23 cellular contexts compared by ENCODE assay signal in genomic region chr6:6764764-6765434, GRCh38.
DNase-seq lines count a peak whose midpoint lies in the region; ATAC-seq, FAIRE-seq and TF ChIP-seq lines count a peak whose summit lies in the region.
"Had no signal": no experiment of that assay in that cellular context is flagged by ENCODE, and none has a peak within 500 bp of the region (broad histone marks: within the 10 kb centered on the region; RNA-seq: fewer than 3 reads in every experiment).

No MANE protein-coding gene starts in this region.

- H3K4me1 ChIP-seq in K562 (replicated peaks in 1 of 2; ENCODE audit: control insufficient read depth in 2 of 2, insufficient read depth in 2 of 2, low read length in 2 of 2) = peaks cover 0 to 2% of the 10 kb centered on the region in 2 experiments; a peak in 2 of 5 replicates

- H3K27me3 Mint-ChIP-seq in activated CD4-positive, alpha-beta T cell treated with anti-CD3 and anti-CD28 coated beads, Interleukin-2, amount 10 ng/mL, durations not matched to agents 24 days and 14 days = peaks cover 24% of the 10 kb centered on the region

- no peaks in the 10 kb centered on the region for H3K79me2 ChIP-seq in K562 (ENCODE audit: control insufficient read depth, insufficient read depth, low read length)

- H3K4me1 Mint-ChIP-seq in activated CD4-positive, alpha-beta T cell treated with anti-CD3 and anti-CD28 coated beads, Interleukin-2, amount 10 ng/mL, durations not matched to agents 24 days and 14 days = peaks cover 2% of the 10 kb centered on the region

- no peak overlapping the region for H3K4me3 ChIP-seq in K562
- H3K4me3 ChIP-seq: GM23248 had no signal

- no peak overlapping the region for H3K4me2 ChIP-seq in K562 (ENCODE audit: insufficient read depth, low read length)

- peak overlapping the region; percentile 47 for H2AFZ ChIP-seq in K562 (ENCODE audit: low read depth, low read length)
- H2AFZ ChIP-seq: GM23248 had no signal

- intact Hi-C loops in left cardiac atrium (cut with DNase I) = loop anchor here in 1 of 2 donors (10.0 kb wide), 1 partner anchor 60 kb away; no protein-coding TSS in a partner anchor
- intact Hi-C loops in cardiac septum (cut with DNase I) = no loop called here
- intact Hi-C loops in K562 (cut with micrococcal nuclease) = no loop called here
- intact Hi-C loops in activated CD4-positive, alpha-beta T cell treated with anti-CD3 and anti-CD28 coated beads, Interleukin-2, amount 10 ng/mL, durations not matched to agents 24 days and 14 days (cut with micrococcal nuclease) = no loop called here

- TF ChIP-seq CTCF in K562 (IDR thresholded peaks at IDR 0.05 in 2 of 3, conservative IDR thresholded peaks at IDR 0.05 in 1 of 3; ENCODE audit: insufficient read depth in 2 of 3, low read depth in 1 of 3, low read length in 3 of 3) (no peak), GM10266 (IDR thresholded peaks at IDR 0.05; ENCODE audit: control insufficient read depth, insufficient read depth, low read depth, missing control alignments) (no peak)

- in situ Hi-C loops in K562 (cut with MboI) = no loop called here

- H3K36me3 Mint-ChIP-seq in activated CD4-positive, alpha-beta T cell treated with anti-CD3 and anti-CD28 coated beads, Interleukin-2, amount 10 ng/mL, durations not matched to agents 24 days and 14 days (ENCODE audit: low read depth) = no peaks in the 10 kb centered on the region
- H3K36me3 Mint-ChIP-seq: IgD-negative memory B cell had no signal

- no peak for TF ChIP-seq POLR2A in K562 (conservative IDR thresholded peaks at IDR 0.05)

- TF ChIP-seq EP300 in K562 (IDR thresholded peaks at IDR 0.05; ENCODE audit: low read length) = no peak

- BruUV-seq in K562 (replicated peaks; lab: Mats Ljungman, UMichigan) = no TSS peak

- H3K9me3 Mint-ChIP-seq in activated CD4-positive, alpha-beta T cell treated with anti-CD3 and anti-CD28 coated beads, Interleukin-2, amount 10 ng/mL, durations not matched to agents 24 days and 14 days = no peaks in the 10 kb centered on the region
- H3K9me3 Mint-ChIP-seq: IgD-negative memory B cell had no signal

- no peak overlapping the region for H3K27ac ChIP-seq in K562 (ENCODE audit: extremely low read depth, low read depth, low read length)
- H3K27ac ChIP-seq: GM23248, RWPE1 had no signal

- no peak for TF ChIP-seq RAD21 in K562 (CRISPR knock-in tag; conservative IDR thresholded peaks at IDR 0.05 in 1 of 2, IDR thresholded peaks at IDR 0.05 in 1 of 2)

- no peaks in the 10 kb centered on the region for H3K36me3 ChIP-seq in K562 (ENCODE audit: control insufficient read depth, insufficient read depth, low read length)

- 42% methylated on average over 3 of the region's 3 CpGs for WGBS in K562 (ENCODE audit: insufficient coverage, low coverage, missing lambda C conversion rate)

- H3K27me3 ChIP-seq in K562 (ENCODE audit: control insufficient read depth in 2 of 2, insufficient read depth in 2 of 2, low read length in 2 of 2) = no peaks in the 10 kb centered on the region

- H3K9me3 ChIP-seq in K562 (replicated peaks; ENCODE audit: control insufficient read depth, insufficient read depth, low read depth, low read length) = no peaks in the 10 kb centered on the region

- CTCF ChIA-PET in K562 (lab: Yijun Ruan, JAX; ENCODE audit: low intra/inter-chr PET ratio) = no interaction called here

- no peak overlapping the region for H3K4me3 Mint-ChIP-seq in activated CD4-positive, alpha-beta T cell treated with anti-CD3 and anti-CD28 coated beads, Interleukin-2, amount 10 ng/mL, durations not matched to agents 24 days and 14 days
- H3K4me3 Mint-ChIP-seq: IgD-negative memory B cell had no signal

- ATAC-seq in left cardiac atrium (peak; percentile 59 to 90), K562 (no peak)
- ATAC-seq: HCT116 had no signal

- no peaks in the 10 kb centered on the region for H4K20me1 ChIP-seq in K562 (replicated peaks; ENCODE audit: control insufficient read depth, insufficient read depth, low read length)

- DNase-seq in left cardiac atrium (no peak), cardiac septum (ENCODE audit: low spot score) (no peak), K562 (ENCODE audit: extremely low read depth in 1 of 4, low spot score in 3 of 4) (no peak), myocyte (ENCODE audit: low read depth) (peak; percentile 43), NCI-H2196 treated with DMSO at 0.1 percent for 48 hours (lab: John Stamatoyannopoulos, UW; ENCODE audit: unreplicated experiment) (no peak), GM10266 (ENCODE audit: extremely low spot score) (no peak), inferior parietal cortex (ENCODE audit: extremely low spot score) (no peak)
- no peak for DNase-seq in activated CD4-positive, alpha-beta T cell treated with anti-CD3 and anti-CD28 coated beads, Interleukin-2, amount 10 ng/mL, durations not matched to agents 24 days and 14 days
- DNase-seq: Calu3; DMS79; GM23248; NCI-H1048; NCI-H146; NCI-H2081 treated with DMSO at 0.1 percent for 48 hours; NCI-H345; NCI-H526 treated with DMSO at 0.1 percent for 48 hours; NK-92 treated with Interleukin-12 subunit alpha and Interleukin-12 subunit beta, amount 100 ng/mL, for 24 hours; OCI-M1 had no signal

- no peaks in the 10 kb centered on the region for H3K9me1 ChIP-seq in K562 (ENCODE audit: control insufficient read depth, insufficient read depth, low read length)

- no peak for FAIRE-seq in K562 (lab: Jason Lieb, UNC)
- FAIRE-seq: A204.1, GM12892 had no signal

- no peak overlapping the region for H3K27ac Mint-ChIP-seq in activated CD4-positive, alpha-beta T cell treated with anti-CD3 and anti-CD28 coated beads, Interleukin-2, amount 10 ng/mL, durations not matched to agents 24 days and 14 days

- no peak overlapping the region for H3K9ac ChIP-seq in K562 (ENCODE audit: insufficient read depth in 1 of 2, low read depth in 2 of 2, low read length in 2 of 2)
- H3K9ac ChIP-seq: GM23248 had no signal

- POLR2A ChIA-PET in K562 (lab: Yijun Ruan, JAX) = interaction anchor here (0.6 to 1.4 kb wide), 4 partner anchors 9 to 168 kb away, joined by 3 to 5 read pairs (median 4); no protein-coding TSS in a partner anchor

TF ChIP-seq in K562, 482 proteins besides CTCF, POLR2A, EP300 and RAD21 (continues in another document):
- TF ChIP-seq, protein P1, sequence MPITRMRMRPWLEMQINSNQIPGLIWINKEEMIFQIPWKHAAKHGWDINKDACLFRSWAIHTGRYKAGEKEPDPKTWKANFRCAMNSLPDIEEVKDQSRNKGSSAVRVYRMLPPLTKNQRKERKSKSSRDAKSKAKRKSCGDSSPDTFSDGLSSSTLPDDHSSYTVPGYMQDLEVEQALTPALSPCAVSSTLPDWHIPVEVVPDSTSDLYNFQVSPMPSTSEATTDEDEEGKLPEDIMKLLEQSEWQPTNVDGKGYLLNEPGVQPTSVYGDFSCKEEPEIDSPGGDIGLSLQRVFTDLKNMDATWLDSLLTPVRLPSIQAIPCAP (CRISPR knock-in tag; IDR thresholded peaks at IDR 0.05; ENCODE audit: borderline replicate concordance) = no peak
- TF ChIP-seq CUX1 (CRISPR knock-in tag; IDR thresholded peaks at IDR 0.05) = no peak
- TF ChIP-seq HOMEZ (CRISPR knock-in tag; IDR thresholded peaks at IDR 0.05) = no peak
- no peak for TF ChIP-seq CXXC5 (CRISPR knock-in tag; IDR thresholded peaks at IDR 0.05)
- no peak for TF ChIP-seq RBM22 (IDR thresholded peaks at IDR 0.05; ENCODE audit: low read depth, low read length, poor library complexity, severe bottlenecking)
- no peak for TF ChIP-seq ARHGAP35 (IDR thresholded peaks at IDR 0.05; ENCODE audit: partially characterized antibody)
- no peak for TF ChIP-seq POLR2AphosphoS2 (IDR thresholded peaks at IDR 0.05; ENCODE audit: low read length)
- no peak for TF ChIP-seq E2F3 (CRISPR knock-in tag; IDR thresholded peaks at IDR 0.05)
